Comparison of ENCODE assay signal across 9 cellular contexts in the genomic region with DNA sequence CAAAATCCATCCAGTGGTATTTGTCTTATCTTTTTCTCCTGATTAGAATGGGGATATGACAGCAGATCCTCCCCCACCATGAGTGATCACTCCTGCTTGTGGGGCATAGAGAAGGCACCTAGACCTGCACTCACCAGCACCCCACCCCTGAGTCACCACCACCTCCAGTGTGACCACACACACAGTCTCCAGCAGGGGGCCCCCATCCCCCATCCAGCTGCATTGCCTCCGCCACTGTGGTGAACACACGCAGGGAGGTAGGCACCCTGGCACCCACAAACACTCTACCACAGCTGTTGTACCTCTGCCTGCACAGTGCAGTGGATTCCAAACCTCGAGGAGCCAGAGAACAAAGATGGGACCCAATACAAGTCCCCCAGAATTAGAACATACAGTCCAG. TPM values are rescaled to one million over a fixed set of nuclear protein-coding genes. Genes with fewer than 3 reads are reported as not detected.
DNase-seq lines count a peak whose midpoint lies in the region; ATAC-seq and TF ChIP-seq lines count a peak whose summit lies in the region.
"Had no signal": no experiment of that assay in that cellular context is flagged by ENCODE, and none has a peak within 500 bp of the region (broad histone marks: within the 10 kb centered on the region; RNA-seq: fewer than 3 reads in every experiment).

No MANE protein-coding gene starts in this region.

- H3K27ac ChIP-seq in liver (ENCODE audit: low read depth in 1 of 2, low read length in 2 of 2) (no peak overlapping the region), aorta (ENCODE audit: low read depth in 1 of 2, low read length in 2 of 2) (no peak overlapping the region)

- peak; percentile 75 for TF ChIP-seq CTCF in GM13977 (IDR thresholded peaks at IDR 0.05; ENCODE audit: extremely low read depth, insufficient read depth, missing control alignments)
- TF ChIP-seq CTCF in HFF-Myc (IDR thresholded peaks at IDR 0.05; ENCODE audit: low read depth, low read length, missing control alignments), result peak; percentile 36
- peak; percentile 16 for TF ChIP-seq CTCF in liver (IDR thresholded peaks at IDR 0.05; ENCODE audit: low read depth, low read length, missing input control)

- H3K27me3 Mint-ChIP-seq in activated T-helper 17 cell treated with anti-CD3 and anti-CD28 coated beads, Interleukin-2, amount 50 U/mL, for 72 hours, result peaks cover 3% of the 10 kb centered on the region
- no peaks in the 10 kb centered on the region for H3K27me3 Mint-ChIP-seq in stimulated activated naive CD8-positive, alpha-beta T cell treated with anti-CD3 and anti-CD28 coated beads, Interleukin-15, amount 100 ng/mL, for 72 hours

- ATAC-seq in activated T-helper 17 cell treated with anti-CD3 and anti-CD28 coated beads, Interleukin-2, amount 50 U/mL, for 72 hours (replicated peaks), result peak; percentile 92
- peak; percentile 100 for ATAC-seq in stimulated activated naive CD8-positive, alpha-beta T cell treated with anti-CD3 and anti-CD28 coated beads, Interleukin-15, amount 100 ng/mL, for 72 hours
- ATAC-seq in HG03095 (IDR thresholded peaks at IDR 0.05; ENCODE audit: unreplicated experiment) (no peak), aorta (ENCODE audit: low FRiP score) (no peak)

- H3K4me3 Mint-ChIP-seq in activated T-helper 17 cell treated with anti-CD3 and anti-CD28 coated beads, Interleukin-2, amount 50 U/mL, for 72 hours, result no peak overlapping the region
- no peak overlapping the region for H3K4me3 Mint-ChIP-seq in stimulated activated naive CD8-positive, alpha-beta T cell treated with anti-CD3 and anti-CD28 coated beads, Interleukin-15, amount 100 ng/mL, for 72 hours
- H3K4me3 Mint-ChIP-seq: activated naive CD8-positive, alpha-beta T cell had no signal

- intact Hi-C loops in aorta (cut with DNase I), result no loop called here

- H3K9ac ChIP-seq in NT2/D1 (ENCODE audit: insufficient read length, low read depth) (no peak overlapping the region), liver (ENCODE audit: low read depth in 1 of 2, low read length in 2 of 2) (no peak overlapping the region)

- in situ Hi-C loops in GM13977 (cut with MboI; ENCODE audit: low pct_unique_long_range_greater_than_20kb, low sequenced_read_pairs, unreplicated experiment), result no loop called here

- TF ChIP-seq RAD21 in liver (IDR thresholded peaks at IDR 0.05), result peak; percentile 25 to 60

- H3K4me1 Mint-ChIP-seq in activated T-helper 17 cell treated with anti-CD3 and anti-CD28 coated beads, Interleukin-2, amount 50 U/mL, for 72 hours, result no peaks in the 10 kb centered on the region
- peaks cover 7% of the 10 kb centered on the region for H3K4me1 Mint-ChIP-seq in stimulated activated naive CD8-positive, alpha-beta T cell treated with anti-CD3 and anti-CD28 coated beads, Interleukin-15, amount 100 ng/mL, for 72 hours

- H3K9me3 Mint-ChIP-seq in activated T-helper 17 cell treated with anti-CD3 and anti-CD28 coated beads, Interleukin-2, amount 50 U/mL, for 72 hours, result no peaks in the 10 kb centered on the region
- no peaks in the 10 kb centered on the region for H3K9me3 Mint-ChIP-seq in stimulated activated naive CD8-positive, alpha-beta T cell treated with anti-CD3 and anti-CD28 coated beads, Interleukin-15, amount 100 ng/mL, for 72 hours

- peak; percentile 46 for DNase-seq in GM13977 (ENCODE audit: low spot score)
- no peak for DNase-seq in HFF-Myc (ENCODE audit: extremely low read depth, low read depth)
- peak; percentile 1 for DNase-seq in NT2/D1 (ENCODE audit: low read depth, low spot score)
- peak; percentile 57 to 73 for DNase-seq in stimulated activated naive CD8-positive, alpha-beta T cell treated with anti-CD3 and anti-CD28 coated beads, Interleukin-15, amount 100 ng/mL, for 72 hours
- DNase-seq in aorta, result no peak

- H3K4me3 ChIP-seq in HFF-Myc (replicated peaks; ENCODE audit: low read depth, low read length) (no peak overlapping the region), NT2/D1 (ENCODE audit: insufficient read length, low read depth) (no peak overlapping the region), liver (ENCODE audit: low read depth in 1 of 3, low read length in 3 of 3) (no peak overlapping the region), aorta (ENCODE audit: low read length in 2 of 2) (no peak overlapping the region)

- no peak overlapping the region for H3K27ac Mint-ChIP-seq in activated T-helper 17 cell treated with anti-CD3 and anti-CD28 coated beads, Interleukin-2, amount 50 U/mL, for 72 hours
- no peak overlapping the region for H3K27ac Mint-ChIP-seq in stimulated activated naive CD8-positive, alpha-beta T cell treated with anti-CD3 and anti-CD28 coated beads, Interleukin-15, amount 100 ng/mL, for 72 hours
- H3K27ac Mint-ChIP-seq: activated naive CD8-positive, alpha-beta T cell had no signal

- 48% methylated on average over 3 of the region's 3 CpGs for WGBS in liver
- 42 to 53% methylated on average over 3 of the region's 3 CpGs for WGBS in aorta, 2 donors

- no peaks in the 10 kb centered on the region for H3K27me3 ChIP-seq in NT2/D1 (ENCODE audit: insufficient read depth, insufficient read length)
- H3K27me3 ChIP-seq in liver (ENCODE audit: control insufficient read depth in 4 of 4, insufficient read depth in 4 of 4, low read length in 3 of 4), result no peaks in the 10 kb centered on the region
- no peaks in the 10 kb centered on the region for H3K27me3 ChIP-seq in aorta (ENCODE audit: control insufficient read depth in 1 of 2, insufficient read depth in 2 of 2, low read length in 1 of 2)

- no peaks in the 10 kb centered on the region for H3K4me1 ChIP-seq in NT2/D1 (ENCODE audit: insufficient read depth, insufficient read length)
- no peaks in the 10 kb centered on the region for H3K4me1 ChIP-seq in liver (ENCODE audit: control insufficient read depth in 4 of 4, insufficient read depth in 4 of 4, low read length in 3 of 4)
- H3K4me1 ChIP-seq in aorta (ENCODE audit: control insufficient read depth in 1 of 2, insufficient read depth in 2 of 2, low read length in 2 of 2), result no peaks in the 10 kb centered on the region

- no peaks in the 10 kb centered on the region for H3K36me3 ChIP-seq in NT2/D1 (ENCODE audit: insufficient read depth, insufficient read length, low read length)
- no peaks in the 10 kb centered on the region for H3K36me3 ChIP-seq in liver (ENCODE audit: control insufficient read depth in 4 of 4, insufficient read depth in 3 of 4, low read depth in 1 of 4, low read length in 3 of 4)
- H3K36me3 ChIP-seq in aorta (ENCODE audit: control insufficient read depth in 1 of 2, insufficient read depth in 2 of 2, low read length in 1 of 2), result no peaks in the 10 kb centered on the region

- H3K9me3 ChIP-seq in NT2/D1 (ENCODE audit: insufficient read depth, low read length) (no peaks in the 10 kb centered on the region), liver (ENCODE audit: control insufficient read depth in 4 of 4, low read length in 3 of 4) (no peaks in the 10 kb centered on the region), aorta (ENCODE audit: control insufficient read depth, low read length) (no peaks in the 10 kb centered on the region)

- no peaks in the 10 kb centered on the region for H3K36me3 Mint-ChIP-seq in activated T-helper 17 cell treated with anti-CD3 and anti-CD28 coated beads, Interleukin-2, amount 50 U/mL, for 72 hours (ENCODE audit: low read depth)

TF ChIP-seq in liver, 16 proteins besides CTCF, POLR2A, EP300 and RAD21 (continues in another document):
- TF ChIP-seq FOXA2 (IDR thresholded peaks at IDR 0.05), result no peak
- TF ChIP-seq, protein P1, sequence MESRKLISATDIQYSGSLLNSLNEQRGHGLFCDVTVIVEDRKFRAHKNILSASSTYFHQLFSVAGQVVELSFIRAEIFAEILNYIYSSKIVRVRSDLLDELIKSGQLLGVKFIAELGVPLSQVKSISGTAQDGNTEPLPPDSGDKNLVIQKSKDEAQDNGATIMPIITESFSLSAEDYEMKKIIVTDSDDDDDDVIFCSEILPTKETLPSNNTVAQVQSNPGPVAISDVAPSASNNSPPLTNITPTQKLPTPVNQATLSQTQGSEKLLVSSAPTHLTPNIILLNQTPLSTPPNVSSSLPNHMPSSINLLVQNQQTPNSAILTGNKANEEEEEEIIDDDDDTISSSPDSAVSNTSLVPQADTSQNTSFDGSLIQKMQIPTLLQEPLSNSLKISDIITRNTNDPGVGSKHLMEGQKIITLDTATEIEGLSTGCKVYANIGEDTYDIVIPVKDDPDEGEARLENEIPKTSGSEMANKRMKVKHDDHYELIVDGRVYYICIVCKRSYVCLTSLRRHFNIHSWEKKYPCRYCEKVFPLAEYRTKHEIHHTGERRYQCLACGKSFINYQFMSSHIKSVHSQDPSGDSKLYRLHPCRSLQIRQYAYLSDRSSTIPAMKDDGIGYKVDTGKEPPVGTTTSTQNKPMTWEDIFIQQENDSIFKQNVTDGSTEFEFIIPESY (IDR thresholded peaks at IDR 0.05), result no peak
- no peak for TF ChIP-seq JUND (IDR thresholded peaks at IDR 0.05)
- no peak for TF ChIP-seq GABPA (IDR thresholded peaks at IDR 0.05 in 1 of 2, conservative IDR thresholded peaks at IDR 0.05 in 1 of 2)
- no peak for TF ChIP-seq HNF4A (conservative IDR thresholded peaks at IDR 0.05)
- TF ChIP-seq FOXA1 (IDR thresholded peaks at IDR 0.05), result no peak
- TF ChIP-seq SP1 (IDR thresholded peaks at IDR 0.05), result no peak
- TF ChIP-seq YY1 (IDR thresholded peaks at IDR 0.05), result no peak
- no peak for TF ChIP-seq TAF1 (conservative IDR thresholded peaks at IDR 0.05)

RNA-seq across cellular contexts. Expression of a gene that starts 9.0 kb away (rescaled TPM):
- total RNA-seq in activated T-helper 17 cell treated with anti-CD3 and anti-CD28 coated beads, Interleukin-2, amount 50 U/mL, for 72 hours, result not detected
- not detected for total RNA-seq in liver
- not detected for polyA plus RNA-seq in liver
- not detected for total RNA-seq in aorta
- not detected for polyA plus RNA-seq in aorta

RNA-seq across cellular contexts. Expression of a gene that starts 57.4 kb away (rescaled TPM):
- not detected for total RNA-seq in activated T-helper 17 cell treated with anti-CD3 and anti-CD28 coated beads, Interleukin-2, amount 50 U/mL, for 72 hours
- not detected for total RNA-seq in liver
- not detected for polyA plus RNA-seq in liver
- not detected for total RNA-seq in aorta
- not detected for polyA plus RNA-seq in aorta

Comparison
In these comparisons a context has a peak if more than half of its experiments do, and no peak if none do; other contexts are left out.
1. DNase-seq: peak in GM13977 (single experiment), NT2/D1 (single experiment) and stimulated activated naive CD8-positive, alpha-beta T cell treated with anti-CD3 and anti-CD28 coated beads, Interleukin-15, amount 100 ng/mL, for 72 hours (2 of 2); none in HFF-Myc (single experiment) and aorta (0 of 2).
2. CTCF ChIP-seq: peak in every context shown above with its lines; median percentile 75 in GM13977; 36 in HFF-Myc; 16 in liver.
3. ATAC-seq: peak in activated T-helper 17 cell treated with anti-CD3 and anti-CD28 coated beads, Interleukin-2, amount 50 U/mL, for 72 hours (single experiment) and stimulated activated naive CD8-positive, alpha-beta T cell treated with anti-CD3 and anti-CD28 coated beads, Interleukin-15, amount 100 ng/mL, for 72 hours (single experiment); none in HG03095 (single experiment) and aorta (single experiment).